10 cellular contexts compared by ENCODE assay signal in genomic region chr14:32417956-32418552, GRCh38.
DNase-seq lines count a peak whose midpoint lies in the region; ATAC-seq and TF ChIP-seq lines count a peak whose summit lies in the region.
"Had no signal": no experiment of that assay in that cellular context is flagged by ENCODE, and none has a peak within 500 bp of the region (broad histone marks: within the 10 kb centered on the region; RNA-seq: fewer than 3 reads in every experiment).

No MANE protein-coding gene starts in this region.

- ATAC-seq in lung (ENCODE audit: insufficient read depth, low FRiP score) = peak; percentile 6

- POLR2A ChIA-PET in A673 (lab: Charles Lee; ENCODE audit: low non-redundant PET) = no interaction called here

- CTCF ChIA-PET in A673 (lab: Charles Lee) = no interaction called here

- DNase-seq in A673 (ENCODE audit: low spot score) (peak; percentile 15), caudate nucleus (lab: John Stamatoyannopoulos, UW) (peak in 2 of 61 donors; percentile 18 to 27), lung (ENCODE audit: low spot score) (peak; percentile 35), vagina (ENCODE audit: extremely low spot score in 2 of 2) (no peak), UCSD-AML1 (lab: John Stamatoyannopoulos, UW; ENCODE audit: unreplicated experiment) (no peak)
- DNase-seq in stimulated activated CD4-positive, alpha-beta T cell treated with anti-CD3 and anti-CD28 coated beads, Interleukin-2, amount 100 ng/mL, for 48 hours = no peak
- DNase-seq in activated T-helper 1 cell treated with anti-CD3 and anti-CD28 coated beads, Interleukin-12 subunit alpha, Interleukin-12 subunit beta, Interleukin-2, Interleukin-4 antibody, amounts not matched to agents 30 ng/mL and 10 ng/mL and 1 ng/mL, durations not matched to agents 14 hours and 24 hours and 36 hours (ENCODE audit: low spot score) = no peak
- DNase-seq: mesendoderm had no signal

- no peaks in the 10 kb centered on the region for H3K27me3 Mint-ChIP-seq in activated T-helper 1 cell treated with anti-CD3 and anti-CD28 coated beads, Interleukin-12 subunit alpha, Interleukin-12 subunit beta, Interleukin-2, Interleukin-4 antibody, amounts not matched to agents 30 ng/mL and 10 ng/mL and 1 ng/mL, durations not matched to agents 14 hours and 24 hours and 36 hours (ENCODE audit: insufficient read depth)

- no peak for TF ChIP-seq CTCF in A673 (conservative IDR thresholded peaks at IDR 0.05; ENCODE audit: low read depth, low read length)
- TF ChIP-seq CTCF in Loucy (conservative IDR thresholded peaks at IDR 0.05; ENCODE audit: low read length) = no peak
- no peak for TF ChIP-seq CTCF in lung (IDR thresholded peaks at IDR 0.05; ENCODE audit: control extremely low read depth, extremely low read depth)
- no peak for TF ChIP-seq CTCF in vagina (IDR thresholded peaks at IDR 0.05)

- no peak overlapping the region for H3K4me3 Mint-ChIP-seq in activated T-helper 1 cell treated with anti-CD3 and anti-CD28 coated beads, Interleukin-12 subunit alpha, Interleukin-12 subunit beta, Interleukin-2, Interleukin-4 antibody, amounts not matched to agents 30 ng/mL and 10 ng/mL and 1 ng/mL, durations not matched to agents 14 hours and 24 hours and 36 hours
- H3K4me3 Mint-ChIP-seq: T-helper 1 cell treated with Interleukin-12 subunit alpha and Interleukin-12 subunit beta and Interleukin-4 antibody, amounts not matched to agents 30 μg/mL and 1 μg/mL, for 36 hours had no signal

- no peaks in the 10 kb centered on the region for H3K9me2 ChIP-seq in Loucy (replicated peaks; ENCODE audit: low read depth, low read length)

- H2AFZ ChIP-seq in Loucy (ENCODE audit: low read length) = peak overlapping the region; percentile 54

- no peak for TF ChIP-seq POLR2A in vagina (IDR thresholded peaks at IDR 0.05)

- no peak overlapping the region for H3K27ac Mint-ChIP-seq in activated T-helper 1 cell treated with anti-CD3 and anti-CD28 coated beads, Interleukin-12 subunit alpha, Interleukin-12 subunit beta, Interleukin-2, Interleukin-4 antibody, amounts not matched to agents 30 ng/mL and 10 ng/mL and 1 ng/mL, durations not matched to agents 14 hours and 24 hours and 36 hours
- H3K27ac Mint-ChIP-seq: T-helper 1 cell treated with Interleukin-12 subunit alpha and Interleukin-12 subunit beta and Interleukin-4 antibody, amounts not matched to agents 30 μg/mL and 1 μg/mL, for 36 hours had no signal

- intact Hi-C loops in A673 (cut with micrococcal nuclease; ENCODE audit: unreplicated experiment) (no loop called here), vagina (cut with DNase I) (no loop called here)
- intact Hi-C loops in activated T-helper 1 cell treated with anti-CD3 and anti-CD28 coated beads, Interleukin-12 subunit alpha, Interleukin-12 subunit beta, Interleukin-2, Interleukin-4 antibody, amounts not matched to agents 30 ng/mL and 10 ng/mL and 1 ng/mL, durations not matched to agents 14 hours and 24 hours and 36 hours (cut with micrococcal nuclease) = no loop called here

- H3K9me3 Mint-ChIP-seq in activated T-helper 1 cell treated with anti-CD3 and anti-CD28 coated beads, Interleukin-12 subunit alpha, Interleukin-12 subunit beta, Interleukin-2, Interleukin-4 antibody, amounts not matched to agents 30 ng/mL and 10 ng/mL and 1 ng/mL, durations not matched to agents 14 hours and 24 hours and 36 hours = peaks cover 7% of the 10 kb centered on the region
- H3K9me3 Mint-ChIP-seq: T-helper 1 cell treated with Interleukin-12 subunit alpha and Interleukin-12 subunit beta and Interleukin-4 antibody, amounts not matched to agents 30 μg/mL and 1 μg/mL, for 36 hours had no signal

- H3K27me3 ChIP-seq in A673 (replicated peaks; ENCODE audit: insufficient read depth, low read depth, low read length, poor library complexity) (no peaks in the 10 kb centered on the region), Loucy (ENCODE audit: insufficient read depth, low read length, poor library complexity, severe bottlenecking) (no peaks in the 10 kb centered on the region), lung (ENCODE audit: control insufficient read depth, insufficient read depth) (no peaks in the 10 kb centered on the region), vagina (no peaks in the 10 kb centered on the region)

- H3K4me2 ChIP-seq in Loucy (ENCODE audit: low read depth, low read length, poor library complexity, severe bottlenecking) = peak overlapping the region; percentile 39

- no peak overlapping the region for H3K9ac ChIP-seq in Loucy (ENCODE audit: low read depth, low read length, poor library complexity, severe bottlenecking)

- H3K36me3 Mint-ChIP-seq in activated T-helper 1 cell treated with anti-CD3 and anti-CD28 coated beads, Interleukin-12 subunit alpha, Interleukin-12 subunit beta, Interleukin-2, Interleukin-4 antibody, amounts not matched to agents 30 ng/mL and 10 ng/mL and 1 ng/mL, durations not matched to agents 14 hours and 24 hours and 36 hours (ENCODE audit: low read depth) = no peaks in the 10 kb centered on the region

- no peaks in the 10 kb centered on the region for H3K79me2 ChIP-seq in Loucy (ENCODE audit: insufficient read depth, low read length)

- H3K9me3 ChIP-seq in A673 (ENCODE audit: low read depth, low read length, poor library complexity, severe bottlenecking) (no peaks in the 10 kb centered on the region), Loucy (ENCODE audit: insufficient read depth, low read depth, low read length) (peaks cover 8% of the 10 kb centered on the region; the same call in 1 of the 2 replicates), lung (ENCODE audit: control insufficient read depth in 2 of 2, insufficient read depth in 1 of 2, low read length in 1 of 2) (no peaks in the 10 kb centered on the region), vagina (no peaks in the 10 kb centered on the region)

- H3K36me3 ChIP-seq in A673 (ENCODE audit: insufficient read depth, low read length, poor library complexity, severe bottlenecking) (no peaks in the 10 kb centered on the region), Loucy (ENCODE audit: insufficient read depth, low read length) (no peaks in the 10 kb centered on the region), lung (ENCODE audit: control insufficient read depth in 2 of 2, insufficient read depth in 2 of 2, low read length in 2 of 2) (no peaks in the 10 kb centered on the region), vagina (no peaks in the 10 kb centered on the region)

- H3K4me3 ChIP-seq in A673 (ENCODE audit: low read depth, low read length, poor library complexity, severe bottlenecking) = no peak overlapping the region
- H3K4me3 ChIP-seq in Loucy (ENCODE audit: low read length, poor library complexity, severe bottlenecking) = no peak overlapping the region
- no peak overlapping the region for H3K4me3 ChIP-seq in lung
- H3K4me3 ChIP-seq in vagina = no peak overlapping the region

- H3K4me1 Mint-ChIP-seq in activated T-helper 1 cell treated with anti-CD3 and anti-CD28 coated beads, Interleukin-12 subunit alpha, Interleukin-12 subunit beta, Interleukin-2, Interleukin-4 antibody, amounts not matched to agents 30 ng/mL and 10 ng/mL and 1 ng/mL, durations not matched to agents 14 hours and 24 hours and 36 hours (ENCODE audit: low read depth) = no peaks in the 10 kb centered on the region

- BruUV-seq in A673 (replicated peaks; lab: Mats Ljungman, UMichigan) = no TSS peak

- H4K20me1 ChIP-seq in Loucy (ENCODE audit: insufficient read depth, low read length, poor library complexity, severe bottlenecking) = no peaks in the 10 kb centered on the region

- WGBS in lung, 2 donors = 53 to 59% methylated on average over 4 of the region's 4 CpGs

- no peaks in the 10 kb centered on the region for H3F3A ChIP-seq in Loucy (ENCODE audit: low read depth)

- H3K27ac ChIP-seq in A673 (ENCODE audit: low read depth, low read length, poor library complexity, severe bottlenecking) (no peak overlapping the region), caudate nucleus (ENCODE audit: low read depth, low read length) (peak overlapping the region; percentile 48), lung (ENCODE audit: low read depth in 1 of 2, low read length in 1 of 2) (peak overlapping the region in 1 of 2 donors; percentile 75), vagina (no peak overlapping the region)

- H3K4me1 ChIP-seq in A673 (ENCODE audit: insufficient read depth, low read length, poor library complexity, severe bottlenecking) (no peaks in the 10 kb centered on the region), Loucy (ENCODE audit: insufficient read depth, low read length, poor library complexity, severe bottlenecking) (peaks cover 49% of the 10 kb centered on the region), lung (ENCODE audit: control insufficient read depth in 2 of 2, insufficient read depth in 2 of 2, low read length in 2 of 2) (peaks cover 0 to 9% of the 10 kb centered on the region in 2 donors), vagina (peaks cover 8% of the 10 kb centered on the region)

Comparison
In these comparisons a context has a peak if more than half of its experiments do, and no peak if none do; other contexts are left out.
1. DNase-seq: peak in A673 (single experiment) and lung (single experiment); none in stimulated activated CD4-positive, alpha-beta T cell treated with anti-CD3 and anti-CD28 coated beads, Interleukin-2, amount 100 ng/mL, for 48 hours (0 of 2), vagina (0 of 2), activated T-helper 1 cell treated with anti-CD3 and anti-CD28 coated beads, Interleukin-12 subunit alpha, Interleukin-12 subunit beta, Interleukin-2, Interleukin-4 antibody, amounts not matched to agents 30 ng/mL and 10 ng/mL and 1 ng/mL, durations not matched to agents 14 hours and 24 hours and 36 hours (single experiment) and UCSD-AML1 (single experiment).